ENCODE assay signal across 1 cellular context in genomic region chr18:457533-457932, GRCh38.
TF ChIP-seq lines count a peak whose summit lies in the region.

No MANE protein-coding gene starts in this region.

TF ChIP-seq in K562, 482 proteins besides CTCF, POLR2A, EP300 and RAD21:
- no peak for TF ChIP-seq TRIM25 (IDR thresholded peaks at IDR 0.05; ENCODE audit: borderline replicate concordance)
- no peak for TF ChIP-seq CEBPG (CRISPR knock-in tag; IDR thresholded peaks at IDR 0.05)
- 0 out of 4 replicates have a peak, but pooled peaks of 1 of the 2 experiments have one; percentile 13 for TF ChIP-seq CEBPG (tag; conservative IDR thresholded peaks at IDR 0.05 in 1 of 2, IDR thresholded peaks at IDR 0.05 in 1 of 2)
- TF ChIP-seq CEBPB (tag; IDR thresholded peaks at IDR 0.05) = peak; percentile 36; the same call in 1 of the 2 replicates
